Comparison of ENCODE assay signal across 12 cellular contexts in the genomic region with DNA sequence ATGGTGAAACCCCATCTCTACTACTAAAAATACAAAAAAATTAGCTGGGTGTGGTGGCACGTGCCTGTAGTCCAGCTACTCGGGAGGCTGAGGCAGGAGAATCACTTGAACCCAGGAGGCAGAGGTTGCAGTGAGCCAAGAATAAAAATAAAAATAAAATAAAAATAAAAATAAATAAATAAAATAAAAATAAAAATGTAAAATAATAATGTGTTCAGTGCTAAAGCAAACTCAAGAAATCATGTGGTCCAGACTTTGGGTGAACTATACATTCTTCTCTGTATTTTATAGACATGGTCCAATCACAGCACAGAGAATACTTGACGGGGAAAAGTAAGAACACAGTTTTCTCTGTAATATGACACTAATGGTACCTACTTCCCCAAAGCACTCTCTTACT. TPM values are rescaled to one million over a fixed set of nuclear protein-coding genes. Genes with fewer than 3 reads are reported as not detected.
"Had no signal": no experiment of that assay in that cellular context is flagged by ENCODE, and none has a peak within 500 bp of the region (broad histone marks: within the 10 kb centered on the region; RNA-seq: fewer than 3 reads in every experiment).

No MANE protein-coding gene starts in this region.

RNA-seq across cellular contexts. Expression of gene NRAP, which starts 11.4 kb away (rescaled TPM):
- total RNA-seq: hepatocyte, kidney, kidney epithelial cell, lower lobe of right lung, lung, lung microvascular endothelial cell, mammary epithelial cell, mesothelial cell of epicardium, mononuclear cell, mucosa of gallbladder had no signal
- polyA plus RNA-seq: immature natural killer cell, keratinocyte, mammary epithelial cell had no signal
